In the genomic region with DNA sequence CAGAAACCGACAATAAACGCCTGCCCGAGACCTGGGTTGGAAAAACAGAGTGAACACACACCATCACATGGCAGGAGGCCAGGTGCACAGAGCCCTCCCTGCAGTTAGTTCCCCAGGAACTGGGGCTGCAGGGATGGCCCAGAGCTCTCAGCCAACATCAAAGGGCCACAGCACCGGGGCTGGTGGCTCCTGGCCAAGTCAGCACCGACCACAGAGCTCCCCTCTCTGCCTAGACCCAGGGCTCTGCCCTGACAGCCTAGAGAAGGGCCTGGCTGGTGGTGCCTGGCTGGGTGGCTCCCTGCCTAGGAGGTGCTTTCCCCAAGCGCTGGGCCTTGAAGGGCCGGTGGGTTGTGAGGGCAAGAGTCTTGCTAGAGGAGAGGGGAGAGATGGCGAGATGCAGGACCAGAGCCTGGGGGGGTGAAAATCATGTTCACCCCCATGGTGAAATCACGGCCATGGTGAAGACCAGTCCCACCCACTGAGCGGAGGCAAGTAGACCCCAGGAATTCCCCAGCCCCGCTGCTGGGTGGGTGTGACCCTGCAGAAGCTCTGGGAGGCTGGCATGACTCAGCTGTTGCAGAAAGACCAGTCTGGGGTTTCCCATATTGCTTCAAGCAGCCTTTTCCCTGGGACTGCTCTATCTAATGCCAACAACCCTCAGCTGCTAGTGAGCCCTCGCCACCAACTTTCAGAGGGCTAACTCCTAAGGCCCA, we compare ENCODE assay signal across 8 cellular contexts. TPM values are rescaled to one million over a fixed set of nuclear protein-coding genes. Genes with fewer than 3 reads are reported as not detected.
DNase-seq lines count a peak whose midpoint lies in the region; ATAC-seq, FAIRE-seq and TF ChIP-seq lines count a peak whose summit lies in the region.

No MANE protein-coding gene starts in this region.

- H3K36me3 ChIP-seq in fibroblast of lung (ENCODE audit: control insufficient read depth, insufficient read depth, low read length), result no peaks in the 10 kb centered on the region

- H3K27ac ChIP-seq in A549, result peak overlapping the region; percentile 73 to 81
- no peak overlapping the region for H3K27ac ChIP-seq in fibroblast of lung (ENCODE audit: insufficient read depth, low read length)

- H4K20me1 ChIP-seq in fibroblast of lung (ENCODE audit: control insufficient read depth, extremely low read depth, insufficient read depth, low read length), result no peaks in the 10 kb centered on the region

- H3K9ac ChIP-seq in fibroblast of lung (ENCODE audit: insufficient read depth, low read length), result no peak overlapping the region

- H3K4me1 ChIP-seq in A549 (peaks cover 24% of the 10 kb centered on the region), fibroblast of lung (ENCODE audit: control insufficient read depth, extremely low read depth, insufficient read depth, low read length) (peaks cover 3% of the 10 kb centered on the region)

- H3K4me3 ChIP-seq in A549 (no peak overlapping the region), fibroblast of lung (replicated peaks in 1 of 4; ENCODE audit: control extremely low read depth in 1 of 4, insufficient read depth in 1 of 4, low read depth in 3 of 4, low read length in 4 of 4) (no peak overlapping the region)

- no peaks in the 10 kb centered on the region for H3K79me2 ChIP-seq in fibroblast of lung (ENCODE audit: control insufficient read depth, insufficient read depth, low read length)

- ATAC-seq in A549, result peak; percentile 67 to 80
- ATAC-seq in GM18498 (IDR thresholded peaks at IDR 0.05; ENCODE audit: unreplicated experiment), result peak; percentile 39
- ATAC-seq in HG02763 (IDR thresholded peaks at IDR 0.05; ENCODE audit: unreplicated experiment), result no peak

- POLR2A ChIA-PET in A549 (lab: Yijun Ruan, JAX), result no interaction called here

- 38% methylated on average over 8 of the region's 12 CpGs for WGBS in A549 (ENCODE audit: missing lambda C conversion rate)

- CTCF ChIA-PET in A549 (lab: Yijun Ruan, JAX), result interaction anchor here (0.8 to 1.7 kb wide), 4 partner anchors 9 to 223 kb away, joined by 3 to 8 read pairs (median 4); no protein-coding TSS in a partner anchor

- no peak for FAIRE-seq in A549 (lab: Jason Lieb, UNC)

- no peaks in the 10 kb centered on the region for H3K27me3 ChIP-seq in fibroblast of lung (ENCODE audit: control insufficient read depth, insufficient read depth, low read length)

- TF ChIP-seq RAD21 in A549 (conservative IDR thresholded peaks at IDR 0.05 in 1 of 2, IDR thresholded peaks at IDR 0.05 in 1 of 2), result no peak

- H3K4me2 ChIP-seq in A549, result peak overlapping the region; percentile 64
- H3K4me2 ChIP-seq in fibroblast of lung (ENCODE audit: extremely low read depth, insufficient read depth, low read length), result no peak overlapping the region

- H3K9me3 ChIP-seq in A549, result no peaks in the 10 kb centered on the region
- no peaks in the 10 kb centered on the region for H3K9me3 ChIP-seq in fibroblast of lung (ENCODE audit: control insufficient read depth, insufficient read depth, low read depth, low read length)

- TF ChIP-seq CTCF in A549 (IDR thresholded peaks at IDR 0.05) (no peak), fibroblast of lung (conservative IDR thresholded peaks at IDR 0.05 in 1 of 2, IDR thresholded peaks at IDR 0.05 in 1 of 2; ENCODE audit: low read depth in 1 of 2, low read length in 2 of 2) (no peak)

- DNase-seq in A549 (ENCODE audit: low read depth in 1 of 2, low spot score in 1 of 2) (peak; percentile 61 to 68), Kasumi-1 (lab: John Stamatoyannopoulos, UW) (peak; percentile 21 to 36), fibroblast of lung (ENCODE audit: low read depth in 2 of 2) (peak; percentile 83 to 85), NCI-H128 (lab: John Stamatoyannopoulos, UW; ENCODE audit: unreplicated experiment) (no peak)
- DNase-seq in activated CD8-positive, alpha-beta memory T cell treated with anti-CD3 and anti-CD28 coated beads, Interleukin-2, amount 50 U/mL, for 24 hours (ENCODE audit: extremely low read depth), result peak; percentile 39
- DNase-seq in stimulated activated CD8-positive, alpha-beta memory T cell treated with anti-CD3 and anti-CD28 coated beads, Interleukin-15, amount 100 ng/mL, for 4 hours (ENCODE audit: low read depth in 2 of 2), result peak; percentile 60 to 62

- no peak for TF ChIP-seq EP300 in A549 (IDR thresholded peaks at IDR 0.05)

- H2AFZ ChIP-seq in fibroblast of lung (ENCODE audit: low read length), result no peak overlapping the region

- TF ChIP-seq POLR2A in A549 (IDR thresholded peaks at IDR 0.05; ENCODE audit: low read length), result no peak

TF ChIP-seq in A549, 52 proteins besides CTCF, POLR2A, EP300 and RAD21:
- TF ChIP-seq SREBF2 (IDR thresholded peaks at IDR 0.05) (no peak), JUNB (IDR thresholded peaks at IDR 0.05) (no peak), JUN (IDR thresholded peaks at IDR 0.05) (0 out of 5 replicates have a peak, but pooled peaks of 1 of the 2 experiments have one; percentile 34), MAFK (IDR thresholded peaks at IDR 0.05; ENCODE audit: partially characterized antibody) (peak; percentile 59), FOSL2 (IDR thresholded peaks at IDR 0.05) (no peak), FOSL2 (CRISPR knock-in tag; IDR thresholded peaks at IDR 0.05) (peak; percentile 65), KDM1A (IDR thresholded peaks at IDR 0.05; ENCODE audit: low read depth) (no peak)
TF ChIP-seq in A549: peak in this region for 3.

RNA-seq across cellular contexts. Expression of gene BID, which starts 7.2 kb away (rescaled TPM):
- polyA plus RNA-seq in A549 (2011; rRNA removed) (50.8 and 62.8 TPM in 2 replicates), A549 (2017; fragmentation: RNase III; extraction: RNeasy Plus Mini Kit Qiagen cat#74134 plus additional on column Dnase treatment) (51.7 to 57.6 TPM (median 56.6 TPM) in 3 replicates), fibroblast of lung (23.4 and 37.0 TPM in 2 replicates)
- polyA plus RNA-seq in A549 (2012; cell fraction: cytosol; rRNA removed), result 183 and 208 TPM in 2 replicates
- 167 and 250 TPM in 2 replicates for polyA plus RNA-seq in A549 (2012; cell fraction: nucleus; rRNA removed)
- 22.6 and 25.3 TPM in 2 replicates for polyA minus RNA-seq in A549 (2011; rRNA and poly(A)+ RNA removed)
- total RNA-seq in fibroblast of lung, result 13.4 and 17.7 TPM in 2 replicates
- 23.1 and 30.3 TPM in 2 replicates for polyA plus RNA-seq in fibroblast of lung (2012)
- 16.3 and 17.4 TPM in 2 replicates for polyA minus RNA-seq in fibroblast of lung (ENCODE audit: low replicate concordance)
